ENCODE assay signal across 9 cellular contexts in genomic region chr1:201016943-201017827, GRCh38.
DNase-seq lines count a peak whose midpoint lies in the region; ATAC-seq lines count a peak whose summit lies in the region.
"Had no signal": no experiment of that assay in that cellular context is flagged by ENCODE, and none has a peak within 500 bp of the region (broad histone marks: within the 10 kb centered on the region; RNA-seq: fewer than 3 reads in every experiment).

No MANE protein-coding gene starts in this region.

- no peaks in the 10 kb centered on the region for H3K9me3 Mint-ChIP-seq in activated naive CD4-positive, alpha-beta T cell treated with anti-CD3 and anti-CD28 coated beads, Interleukin-2, amount 50 U/mL, for 24 hours
- no peaks in the 10 kb centered on the region for H3K9me3 Mint-ChIP-seq in effector memory CD8-positive, alpha-beta T cell

- H3K4me3 Mint-ChIP-seq in activated naive CD4-positive, alpha-beta T cell treated with anti-CD3 and anti-CD28 coated beads, Interleukin-2, amount 50 U/mL, for 24 hours = no peak overlapping the region
- peak overlapping the region; percentile 37 to 99 for H3K4me3 Mint-ChIP-seq in effector memory CD8-positive, alpha-beta T cell

- peak overlapping the region; percentile 13 for H3K27ac ChIP-seq in substantia nigra (ENCODE audit: low read depth, low read length, poor library complexity, severe bottlenecking)
- H3K27ac ChIP-seq: C4-2B had no signal

- H3K36me3 Mint-ChIP-seq in activated naive CD4-positive, alpha-beta T cell treated with anti-CD3 and anti-CD28 coated beads, Interleukin-2, amount 50 U/mL, for 24 hours = peaks cover 2% of the 10 kb centered on the region
- H3K36me3 Mint-ChIP-seq in effector memory CD8-positive, alpha-beta T cell (ENCODE audit: insufficient read depth) = peaks cover 20% of the 10 kb centered on the region

- H3K27me3 Mint-ChIP-seq in activated naive CD4-positive, alpha-beta T cell treated with anti-CD3 and anti-CD28 coated beads, Interleukin-2, amount 50 U/mL, for 24 hours = no peaks in the 10 kb centered on the region
- no peaks in the 10 kb centered on the region for H3K27me3 Mint-ChIP-seq in effector memory CD8-positive, alpha-beta T cell

- peaks cover 95% of the 10 kb centered on the region for H3K4me1 Mint-ChIP-seq in activated naive CD4-positive, alpha-beta T cell treated with anti-CD3 and anti-CD28 coated beads, Interleukin-2, amount 50 U/mL, for 24 hours
- peaks cover 78 to 90% of the 10 kb centered on the region in 2 donors for H3K4me1 Mint-ChIP-seq in effector memory CD8-positive, alpha-beta T cell (ENCODE audit: low read depth in 2 of 2)

- ATAC-seq in effector memory CD8-positive, alpha-beta T cell (replicated peaks) = no peak

- no peak for DNase-seq in activated naive CD4-positive, alpha-beta T cell (lab: John Stamatoyannopoulos, UW)
- DNase-seq in NCI-H1694 treated with DMSO at 0.1 percent for 48 hours (lab: John Stamatoyannopoulos, UW) (peak; percentile 46), substantia nigra (lab: John Stamatoyannopoulos, UW) (peak in 17 of 49 donors; percentile 20 to 55 (median 35)), iPS-NIHi7 (ENCODE audit: extremely low spot score) (no peak), COLO829 (ENCODE audit: low spot score) (no peak), SW 1271 (lab: John Stamatoyannopoulos, UW) (no peak)
- DNase-seq in effector memory CD8-positive, alpha-beta T cell = no peak

- peak overlapping the region; percentile 59 for H3K27ac Mint-ChIP-seq in activated naive CD4-positive, alpha-beta T cell treated with anti-CD3 and anti-CD28 coated beads, Interleukin-2, amount 50 U/mL, for 24 hours
- H3K27ac Mint-ChIP-seq in effector memory CD8-positive, alpha-beta T cell = peak overlapping the region; percentile 97 to 98
